Comparison of ENCODE assay signal across 12 cellular contexts in the genomic region with DNA sequence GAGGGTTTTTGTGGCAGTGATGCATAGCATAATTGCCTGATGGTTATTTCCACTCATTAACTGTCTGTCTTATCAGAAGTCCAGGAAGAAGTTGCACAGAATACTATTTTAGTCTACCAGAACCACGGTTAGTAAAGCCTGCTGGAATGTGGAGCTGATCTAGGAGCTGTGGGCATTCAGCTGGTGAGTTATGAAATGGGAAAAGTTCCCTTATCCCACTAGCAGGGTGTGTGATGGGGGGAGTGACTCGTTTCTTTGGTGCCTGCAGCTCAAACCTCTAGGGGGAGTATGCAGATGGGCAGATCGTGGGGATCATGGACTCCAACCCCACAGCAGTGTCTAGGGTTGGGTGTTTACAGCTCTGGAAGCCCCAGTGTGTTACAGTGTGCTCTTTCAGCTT.
A peak's percentile ranks its signal among the peaks of the same experiment; 100 is the strongest.
DNase-seq lines count a peak whose midpoint lies in the region; ATAC-seq and FAIRE-seq lines count a peak whose summit lies in the region.
"Had no signal": no experiment of that assay in that cellular context is flagged by ENCODE, and none has a peak within 500 bp of the region (broad histone marks: within the 10 kb centered on the region; RNA-seq: fewer than 3 reads in every experiment).

No MANE protein-coding gene starts in this region.

- H3K27me3 Mint-ChIP-seq in naive thymus-derived CD8-positive, alpha-beta T cell = peaks cover 0 to 19% (median 2%) of the 10 kb centered on the region in 5 donors

- no peak overlapping the region for H3K4me3 ChIP-seq in Jurkat, Clone E6-1 (ENCODE audit: low read length)

- no peaks in the 10 kb centered on the region for H3K36me3 Mint-ChIP-seq in naive thymus-derived CD8-positive, alpha-beta T cell

- POLR2A ChIA-PET in naive thymus-derived CD8-positive, alpha-beta T cell (lab: Charles Lee) = no interaction called here

- no peaks in the 10 kb centered on the region for H3K4me1 Mint-ChIP-seq in naive thymus-derived CD8-positive, alpha-beta T cell
- H3K4me1 Mint-ChIP-seq: activated CD4-positive, alpha-beta T cell treated with anti-CD3 and anti-CD28 coated beads for 36 hours had no signal

- H3K27ac Mint-ChIP-seq in naive thymus-derived CD8-positive, alpha-beta T cell = no peak overlapping the region
- H3K27ac Mint-ChIP-seq: activated CD4-positive, alpha-beta T cell treated with anti-CD3 and anti-CD28 coated beads for 36 hours had no signal

- peak; percentile 51 for DNase-seq in EL
- peak; percentile 30 for DNase-seq in Jurkat, Clone E6-1 (ENCODE audit: low read depth, low spot score)
- DNase-seq in dedifferentiated amniotic fluid mesenchymal stem cell (ENCODE audit: extremely low spot score) = peak; percentile 49
- DNase-seq in myocyte (ENCODE audit: low read depth) = peak; percentile 88
- no peak for DNase-seq in medulla oblongata (ENCODE audit: extremely low spot score)
- no peak for DNase-seq in naive thymus-derived CD8-positive, alpha-beta T cell
- DNase-seq in HTR-8/SVneo (ENCODE audit: insufficient read length, low spot score) = no peak
- DNase-seq: activated CD4-positive, alpha-beta T cell treated with anti-CD3 and anti-CD28 coated beads for 36 hours; NCI-H2081 treated with DMSO at 0.1 percent for 48 hours; NK-92 treated with Interleukin-12 subunit alpha and Interleukin-12 subunit beta, amount 100 ng/mL, for 24 hours; substantia nigra had no signal

- no peak overlapping the region for H3K4me3 Mint-ChIP-seq in naive thymus-derived CD8-positive, alpha-beta T cell
- H3K4me3 Mint-ChIP-seq: activated CD4-positive, alpha-beta T cell treated with anti-CD3 and anti-CD28 coated beads for 36 hours had no signal

- FAIRE-seq in HTR-8/SVneo (lab: Jason Lieb, UNC) = no peak

- no peak for ATAC-seq in naive thymus-derived CD8-positive, alpha-beta T cell
- ATAC-seq: activated CD4-positive, alpha-beta T cell treated with anti-CD3 and anti-CD28 coated beads for 36 hours; sciatic nerve had no signal

- H3K9me3 Mint-ChIP-seq in naive thymus-derived CD8-positive, alpha-beta T cell = peaks cover 0 to 3% (median 0%) of the 10 kb centered on the region in 9 donors

Comparison
In these comparisons a context has a peak if more than half of its experiments do, and no peak if none do; other contexts are left out.
1. DNase-seq: peak in EL (single experiment), Jurkat, Clone E6-1 (single experiment), dedifferentiated amniotic fluid mesenchymal stem cell (single experiment) and myocyte (single experiment); none in medulla oblongata (single experiment), naive thymus-derived CD8-positive, alpha-beta T cell (0 of 10) and HTR-8/SVneo (single experiment).